In the genomic region with DNA sequence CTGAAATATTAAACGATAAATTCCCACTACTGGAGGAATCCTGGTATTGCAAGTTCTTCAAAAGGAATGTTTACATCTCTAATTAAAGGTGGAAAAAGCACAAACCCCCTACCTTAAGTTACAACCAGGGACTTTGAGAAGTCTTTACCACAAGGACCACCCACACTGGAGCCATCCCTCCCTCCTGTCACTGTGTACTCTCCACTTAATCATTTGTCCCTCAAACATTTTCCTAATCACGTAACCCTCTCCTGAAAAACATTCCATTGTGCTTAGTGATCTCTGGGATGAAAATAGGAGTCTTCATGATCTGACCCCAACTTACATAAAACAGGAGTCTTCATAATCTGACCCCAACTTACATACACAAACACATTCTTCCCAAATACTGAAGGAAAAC, we compare ENCODE assay signal across 24 cellular contexts.
DNase-seq lines count a peak whose midpoint lies in the region; ATAC-seq and TF ChIP-seq lines count a peak whose summit lies in the region.
"Had no signal": no experiment of that assay in that cellular context is flagged by ENCODE, and none has a peak within 500 bp of the region (broad histone marks: within the 10 kb centered on the region; RNA-seq: fewer than 3 reads in every experiment).

No MANE protein-coding gene starts in this region.

- H3K27me3 ChIP-seq in HCT116 (ENCODE audit: insufficient read depth, low read length) (no peaks in the 10 kb centered on the region), smooth muscle cell (ENCODE audit: low read depth) (no peaks in the 10 kb centered on the region), testis (no peaks in the 10 kb centered on the region)
- H3K27me3 ChIP-seq: MG63 had no signal

- no peak for TF ChIP-seq RAD21 in HCT116 (IDR thresholded peaks at IDR 0.05; ENCODE audit: low read depth)

- H3K9me3 ChIP-seq in HCT116 (ENCODE audit: control insufficient read depth in 1 of 2, insufficient read depth in 1 of 2, low read depth in 1 of 2, low read length in 2 of 2) (no peaks in the 10 kb centered on the region), smooth muscle cell (replicated peaks; ENCODE audit: low read depth) (no peaks in the 10 kb centered on the region), testis (no peaks in the 10 kb centered on the region)
- H3K9me3 ChIP-seq: MG63 had no signal

- no TSS peak for BruUV-seq in HCT116 (replicated peaks; lab: Mats Ljungman, UMichigan)

- H3K9ac ChIP-seq in HCT116 (ENCODE audit: low read length), result no peak overlapping the region
- H3K9ac ChIP-seq in smooth muscle cell (ENCODE audit: low read depth), result no peak overlapping the region

- H3K9me2 ChIP-seq in HCT116 (ENCODE audit: insufficient read depth), result no peaks in the 10 kb centered on the region

- DNase-seq in HCT116 (ENCODE audit: low read depth, low spot score) (peak; percentile 4), M059J (ENCODE audit: low read depth) (peak; percentile 2), SK-MEL-5 (ENCODE audit: low read depth, low spot score) (peak; percentile 15), smooth muscle cell (lab: John Stamatoyannopoulos, UW; ENCODE audit: unreplicated experiment) (no peak), NCI-H2029 treated with DMSO at 0.1 percent for 48 hours (lab: John Stamatoyannopoulos, UW) (no peak), testis (no peak)
- DNase-seq: ACHN, AML-193, DND-41, GF-D8, HCEC 1CT, Karpas-422, MG63, NCI-H1092, NCI-H146, NCI-H2107, NCI-H510A treated with DMSO at 0.1 percent for 48 hours, NCI-H774, RPMI8226, SHP77 treated with DMSO at 0.1 percent for 48 hours, T-helper 17 cell had no signal

- CTCF ChIA-PET in HCT116 (lab: Charles Lee), result no interaction called here

- TF ChIP-seq CTCF in HCT116 (IDR thresholded peaks at IDR 0.05 in 2 of 3, conservative IDR thresholded peaks at IDR 0.05 in 1 of 3; ENCODE audit: borderline replicate concordance in 1 of 3, insufficient read depth in 1 of 3, low read depth in 2 of 3, low read length in 2 of 3) (peak in 1 of 3 experiments; percentile 36; a peak in 1 of 6 replicates), smooth muscle cell (IDR thresholded peaks at IDR 0.05; ENCODE audit: borderline replicate concordance, insufficient read depth, poor library complexity, severe bottlenecking) (peak; percentile 3), testis (IDR thresholded peaks at IDR 0.05) (peak in 1 of 3 experiments; percentile 12)

- ATAC-seq in HCT116, result peak; percentile 40; the same call in 1 of the 2 replicates
- ATAC-seq in HG02870 (IDR thresholded peaks at IDR 0.05; ENCODE audit: unreplicated experiment), result no peak
- ATAC-seq: GM12878, GM23338, T-helper 17 cell had no signal

- POLR2A ChIA-PET in HCT116 (lab: Charles Lee), result no interaction called here

- H4K20me1 ChIP-seq in HCT116 (ENCODE audit: insufficient read depth) (no peaks in the 10 kb centered on the region), smooth muscle cell (ENCODE audit: low read depth) (no peaks in the 10 kb centered on the region)

- RAD21 ChIA-PET in HCT116 (lab: Charles Lee; ENCODE audit: low non-redundant PET in 1 of 2, low total read pairs in 2 of 2, uncharacterized antibody in 2 of 2, unreplicated experiment in 2 of 2), result no interaction called here

- WGBS in smooth muscle cell (ENCODE audit: low lambda C conversion rate), result 60% methylated on average over 2 of the region's 2 CpGs
- 75 to 78% methylated on average over 2 of the region's 2 CpGs for WGBS in testis, 2 donors

- TF ChIP-seq POLR2A in HCT116 (IDR thresholded peaks at IDR 0.05; ENCODE audit: borderline replicate concordance, extremely low read depth, insufficient read depth, insufficient read length), result no peak
- no peak for TF ChIP-seq POLR2A in testis (IDR thresholded peaks at IDR 0.05)

- H2AFZ ChIP-seq in HCT116 (ENCODE audit: low read depth, low read length, poor library complexity, severe bottlenecking), result no peak overlapping the region
- no peak overlapping the region for H2AFZ ChIP-seq in smooth muscle cell (ENCODE audit: low read depth)
- H2AFZ ChIP-seq: GM23338 had no signal

- H3K79me2 ChIP-seq in HCT116 (ENCODE audit: insufficient read depth, low read length) (no peaks in the 10 kb centered on the region), smooth muscle cell (ENCODE audit: low read depth) (no peaks in the 10 kb centered on the region)

- H3K4me2 ChIP-seq in HCT116 (ENCODE audit: low read length) (no peak overlapping the region), smooth muscle cell (no peak overlapping the region)
- H3K4me2 ChIP-seq: GM23338 had no signal

- H3F3A ChIP-seq in smooth muscle cell (ENCODE audit: low read depth), result no peaks in the 10 kb centered on the region

- no peaks in the 10 kb centered on the region for H3K36me3 ChIP-seq in HCT116 (ENCODE audit: control insufficient read depth in 1 of 2, insufficient read depth in 2 of 2, low read length in 2 of 2)
- H3K36me3 ChIP-seq in smooth muscle cell (ENCODE audit: low read depth), result no peaks in the 10 kb centered on the region
- no peaks in the 10 kb centered on the region for H3K36me3 ChIP-seq in testis (ENCODE audit: low read depth, missing control alignments)
- H3K36me3 ChIP-seq: MG63 had no signal

- H3K4me1 ChIP-seq in HCT116 (ENCODE audit: control insufficient read depth in 1 of 2, insufficient read depth in 2 of 2, low read length in 2 of 2) (no peaks in the 10 kb centered on the region), smooth muscle cell (ENCODE audit: low read depth) (no peaks in the 10 kb centered on the region), testis (no peaks in the 10 kb centered on the region)

- in situ Hi-C loops in SK-MEL-5 (cut with HindIII; ENCODE audit: low pct_unique_long_range_greater_than_20kb, low sequenced_read_pairs), result no loop called here

- H3K4me3 ChIP-seq in HCT116 (replicated peaks in 1 of 2; ENCODE audit: low read depth in 1 of 2, low read length in 2 of 2), result no peak overlapping the region
- no peak overlapping the region for H3K4me3 ChIP-seq in smooth muscle cell
- H3K4me3 ChIP-seq in testis, result no peak overlapping the region
- H3K4me3 ChIP-seq: GM12878, GM23338, MG63 had no signal

- no peak overlapping the region for H3K27ac ChIP-seq in HCT116 (ENCODE audit: low read depth, low read length)
- no peak overlapping the region for H3K27ac ChIP-seq in smooth muscle cell (ENCODE audit: low read depth)
- H3K27ac ChIP-seq in testis, result no peak overlapping the region

- intact Hi-C loops in HCT116 (cut with micrococcal nuclease), result no loop called here
- intact Hi-C loops in testis (cut with DNase I; ENCODE audit: low total_unique reads), result no loop called here

TF ChIP-seq in HCT116, 20 proteins besides CTCF, POLR2A, EP300 and RAD21:
- TF ChIP-seq SIN3A (IDR thresholded peaks at IDR 0.05; ENCODE audit: low read depth) (no peak), POLR2AphosphoS5 (IDR thresholded peaks at IDR 0.05; ENCODE audit: low read depth, low read length) (no peak), EGR1 (IDR thresholded peaks at IDR 0.05; ENCODE audit: low read depth) (no peak), ZFX (IDR thresholded peaks at IDR 0.05) (no peak), EZH2 (IDR thresholded peaks at IDR 0.05) (no peak), SP1 (IDR thresholded peaks at IDR 0.05; ENCODE audit: low read depth) (no peak), ELF1 (IDR thresholded peaks at IDR 0.05; ENCODE audit: borderline replicate concordance, low read depth) (no peak), ZBTB33 (IDR thresholded peaks at IDR 0.05; ENCODE audit: extremely low read depth, insufficient replicate concordance, low read length) (no peak), ZNF274 (IDR thresholded peaks at IDR 0.05; ENCODE audit: low read depth, low read length) (no peak)

Comparison
In these comparisons a context has a peak if more than half of its experiments do, and no peak if none do; other contexts are left out.
1. DNase-seq: peak in HCT116 (single experiment), M059J (single experiment) and SK-MEL-5 (single experiment); none in smooth muscle cell (single experiment), NCI-H2029 treated with DMSO at 0.1 percent for 48 hours (single experiment) and testis (single experiment).